In genomic region chr5:74945561-74946165, GRCh38 we compare ENCODE assay signal across 9 cellular contexts.
DNase-seq lines count a peak whose midpoint lies in the region; ATAC-seq lines count a peak whose summit lies in the region.
"Had no signal": no experiment of that assay in that cellular context is flagged by ENCODE, and none has a peak within 500 bp of the region (broad histone marks: within the 10 kb centered on the region; RNA-seq: fewer than 3 reads in every experiment).

No MANE protein-coding gene starts in this region.

- intact Hi-C loops in left colon (cut with DNase I, micrococcal nuclease) = no loop called here

- peak; percentile 1 for DNase-seq in NCI-H2029 treated with DMSO at 0.1 percent for 48 hours (lab: John Stamatoyannopoulos, UW)
- DNase-seq in NCI-H2029 (lab: John Stamatoyannopoulos, UW) = no peak
- DNase-seq in OCI-M1 (lab: John Stamatoyannopoulos, UW) = peak; percentile 60
- peak; percentile 11 for DNase-seq in stimulated activated CD4-positive, alpha-beta T cell treated with anti-CD3 and anti-CD28 coated beads, Interleukin-4, amount 100 ng/mL, for 1 hour
- DNase-seq in foreskin melanocyte = no peak
- DNase-seq in left colon = no peak
- DNase-seq: NCI-H2107 had no signal

- ATAC-seq in HG02571 (IDR thresholded peaks at IDR 0.05; ENCODE audit: unreplicated experiment) = peak; percentile 77
- no peak for ATAC-seq in HG03139 (IDR thresholded peaks at IDR 0.05; ENCODE audit: unreplicated experiment)
- no peak for ATAC-seq in left colon

Comparison
In these comparisons a context has a peak if more than half of its experiments do, and no peak if none do; other contexts are left out.
1. DNase-seq: peak in NCI-H2029 treated with DMSO at 0.1 percent for 48 hours (single experiment), OCI-M1 (single experiment) and stimulated activated CD4-positive, alpha-beta T cell treated with anti-CD3 and anti-CD28 coated beads, Interleukin-4, amount 100 ng/mL, for 1 hour (single experiment); none in NCI-H2029 (single experiment), foreskin melanocyte (single experiment) and left colon (0 of 2).